8 cellular contexts compared by ENCODE assay signal in the genomic region with DNA sequence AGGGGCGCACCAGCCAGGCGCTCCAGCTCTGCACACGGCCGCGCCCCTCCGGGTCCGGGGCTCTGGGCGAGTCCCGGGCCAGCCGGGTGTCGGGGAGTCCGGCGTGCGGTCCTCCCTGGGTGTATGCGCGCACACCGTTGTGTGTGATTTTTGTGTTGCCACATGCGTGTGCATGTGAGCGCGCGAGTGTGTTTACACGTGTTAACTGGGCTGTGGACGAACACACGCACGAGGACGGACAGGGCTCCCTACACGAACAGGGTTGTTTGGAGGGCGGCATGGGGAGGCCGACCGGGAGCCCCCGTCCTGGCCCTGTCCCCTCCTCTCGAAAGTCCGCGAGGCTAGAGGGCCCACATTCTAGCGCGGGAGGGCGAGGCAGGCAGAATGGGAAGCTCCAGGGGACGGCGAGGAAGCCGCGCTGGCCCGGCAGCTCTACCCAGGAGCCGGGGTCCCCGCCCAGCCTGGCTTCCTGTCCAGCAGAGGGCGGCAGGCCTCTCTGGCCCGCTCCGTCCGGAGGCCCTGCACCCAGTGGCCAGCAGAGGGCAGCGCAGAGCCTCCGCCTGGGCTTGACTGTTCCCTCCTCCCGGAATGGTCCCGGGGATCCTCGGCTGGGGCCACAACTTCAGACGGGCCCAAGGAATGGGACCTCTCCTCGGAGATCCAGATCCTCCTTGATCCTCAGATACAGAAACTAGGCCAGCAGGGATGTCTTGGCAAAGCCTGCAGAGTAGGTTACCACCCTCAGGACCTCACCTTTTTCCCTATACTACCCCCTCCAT. TPM values are rescaled to one million over a fixed set of nuclear protein-coding genes. Genes with fewer than 3 reads are reported as not detected.
A peak's percentile ranks its signal among the peaks of the same experiment; 100 is the strongest.
DNase-seq lines count a peak whose midpoint lies in the region; ATAC-seq and TF ChIP-seq lines count a peak whose summit lies in the region.

No MANE protein-coding gene starts in this region.

- H3K27me3 Mint-ChIP-seq in activated T-helper 1 cell treated with anti-CD3 and anti-CD28 coated beads, Interleukin-12 subunit alpha, Interleukin-12 subunit beta, Interleukin-2, Interleukin-4 antibody, amounts not matched to agents 30 ng/mL and 10 ng/mL and 1 ng/mL, durations not matched to agents 14 hours and 24 hours and 36 hours (ENCODE audit: insufficient read depth) = peaks cover 57% of the 10 kb centered on the region
- H3K27me3 Mint-ChIP-seq in naive thymus-derived CD8-positive, alpha-beta T cell = peaks cover 23 to 71% (median 43%) of the 10 kb centered on the region in 5 donors
- peaks cover 61 to 81% of the 10 kb centered on the region in 2 donors for H3K27me3 Mint-ChIP-seq in stimulated activated naive B cell treated with anti-CD40 and anti-IgM and Interleukin-4, amounts not matched to agents 10 μg/mL and 1 μg/mL and 100 μg/mL, for 72 hours

- TF ChIP-seq CTCF in AG10803 (conservative IDR thresholded peaks at IDR 0.05; ENCODE audit: low read length) = peak; percentile 99

- no peaks in the 10 kb centered on the region for H3K36me3 Mint-ChIP-seq in activated T-helper 1 cell treated with anti-CD3 and anti-CD28 coated beads, Interleukin-12 subunit alpha, Interleukin-12 subunit beta, Interleukin-2, Interleukin-4 antibody, amounts not matched to agents 30 ng/mL and 10 ng/mL and 1 ng/mL, durations not matched to agents 14 hours and 24 hours and 36 hours (ENCODE audit: low read depth)
- no peaks in the 10 kb centered on the region for H3K36me3 Mint-ChIP-seq in naive thymus-derived CD8-positive, alpha-beta T cell
- H3K36me3 Mint-ChIP-seq in stimulated activated naive B cell treated with anti-CD40 and anti-IgM and Interleukin-4, amounts not matched to agents 10 μg/mL and 1 μg/mL and 100 μg/mL, for 72 hours = no peaks in the 10 kb centered on the region

- no peaks in the 10 kb centered on the region for H3K9me3 Mint-ChIP-seq in activated T-helper 1 cell treated with anti-CD3 and anti-CD28 coated beads, Interleukin-12 subunit alpha, Interleukin-12 subunit beta, Interleukin-2, Interleukin-4 antibody, amounts not matched to agents 30 ng/mL and 10 ng/mL and 1 ng/mL, durations not matched to agents 14 hours and 24 hours and 36 hours
- peaks cover 0 to 1% (median 0%) of the 10 kb centered on the region in 9 donors for H3K9me3 Mint-ChIP-seq in naive thymus-derived CD8-positive, alpha-beta T cell
- H3K9me3 Mint-ChIP-seq in stimulated activated naive B cell treated with anti-CD40 and anti-IgM and Interleukin-4, amounts not matched to agents 10 μg/mL and 1 μg/mL and 100 μg/mL, for 72 hours = no peaks in the 10 kb centered on the region

- intact Hi-C loops in activated T-helper 1 cell treated with anti-CD3 and anti-CD28 coated beads, Interleukin-12 subunit alpha, Interleukin-12 subunit beta, Interleukin-2, Interleukin-4 antibody, amounts not matched to agents 30 ng/mL and 10 ng/mL and 1 ng/mL, durations not matched to agents 14 hours and 24 hours and 36 hours (cut with micrococcal nuclease) = no loop called here

- peak; percentile 65 for DNase-seq in AG10803 (ENCODE audit: low read depth)
- DNase-seq in HS-5 (ENCODE audit: low read depth) = peak; percentile 39
- DNase-seq in OCI-M2 (lab: John Stamatoyannopoulos, UW; ENCODE audit: unreplicated experiment) = peak; percentile 53
- DNase-seq in activated T-helper 1 cell treated with anti-CD3 and anti-CD28 coated beads, Interleukin-12 subunit alpha, Interleukin-12 subunit beta, Interleukin-2, Interleukin-4 antibody, amounts not matched to agents 30 ng/mL and 10 ng/mL and 1 ng/mL, durations not matched to agents 14 hours and 24 hours and 36 hours (ENCODE audit: low spot score) = peak; percentile 43
- DNase-seq in fibroblast of peridontal ligament (ENCODE audit: extremely low read depth) = peak; percentile 67
- peak in 9 of 10 donors; percentile 8 to 71 (median 25) for DNase-seq in naive thymus-derived CD8-positive, alpha-beta T cell
- DNase-seq in stimulated activated naive B cell treated with anti-CD40 and anti-IgM and Interleukin-4, amounts not matched to agents 10 μg/mL and 1 μg/mL and 100 μg/mL, for 72 hours = peak; percentile 71

- no peak overlapping the region for H3K4me3 Mint-ChIP-seq in activated T-helper 1 cell treated with anti-CD3 and anti-CD28 coated beads, Interleukin-12 subunit alpha, Interleukin-12 subunit beta, Interleukin-2, Interleukin-4 antibody, amounts not matched to agents 30 ng/mL and 10 ng/mL and 1 ng/mL, durations not matched to agents 14 hours and 24 hours and 36 hours
- peak overlapping the region; percentile 14 to 85 (median 72) for H3K4me3 Mint-ChIP-seq in naive thymus-derived CD8-positive, alpha-beta T cell
- H3K4me3 Mint-ChIP-seq in stimulated activated naive B cell treated with anti-CD40 and anti-IgM and Interleukin-4, amounts not matched to agents 10 μg/mL and 1 μg/mL and 100 μg/mL, for 72 hours = peak overlapping the region; percentile 75 to 76

- H3K27ac Mint-ChIP-seq in activated T-helper 1 cell treated with anti-CD3 and anti-CD28 coated beads, Interleukin-12 subunit alpha, Interleukin-12 subunit beta, Interleukin-2, Interleukin-4 antibody, amounts not matched to agents 30 ng/mL and 10 ng/mL and 1 ng/mL, durations not matched to agents 14 hours and 24 hours and 36 hours = no peak overlapping the region
- H3K27ac Mint-ChIP-seq in naive thymus-derived CD8-positive, alpha-beta T cell = peak overlapping the region in 1 of 10 donors; percentile 83
- H3K27ac Mint-ChIP-seq in stimulated activated naive B cell treated with anti-CD40 and anti-IgM and Interleukin-4, amounts not matched to agents 10 μg/mL and 1 μg/mL and 100 μg/mL, for 72 hours = no peak overlapping the region

- peak; percentile 81 for ATAC-seq in GM18868 (IDR thresholded peaks at IDR 0.05; ENCODE audit: unreplicated experiment)
- peak; percentile 55 to 79 for ATAC-seq in naive thymus-derived CD8-positive, alpha-beta T cell
- ATAC-seq in stimulated activated naive B cell treated with anti-CD40 and anti-IgM and Interleukin-4, amounts not matched to agents 10 μg/mL and 1 μg/mL and 100 μg/mL, for 72 hours (replicated peaks) = peak; percentile 85 to 88

- peak overlapping the region; percentile 49 for H3K4me3 ChIP-seq in AG10803 (ENCODE audit: low read length)

- peaks cover 10% of the 10 kb centered on the region for H3K4me1 Mint-ChIP-seq in activated T-helper 1 cell treated with anti-CD3 and anti-CD28 coated beads, Interleukin-12 subunit alpha, Interleukin-12 subunit beta, Interleukin-2, Interleukin-4 antibody, amounts not matched to agents 30 ng/mL and 10 ng/mL and 1 ng/mL, durations not matched to agents 14 hours and 24 hours and 36 hours (ENCODE audit: low read depth)
- peaks cover 6 to 17% (median 12%) of the 10 kb centered on the region in 4 donors for H3K4me1 Mint-ChIP-seq in naive thymus-derived CD8-positive, alpha-beta T cell
- peaks cover 9 to 14% of the 10 kb centered on the region in 2 donors for H3K4me1 Mint-ChIP-seq in stimulated activated naive B cell treated with anti-CD40 and anti-IgM and Interleukin-4, amounts not matched to agents 10 μg/mL and 1 μg/mL and 100 μg/mL, for 72 hours

- POLR2A ChIA-PET in naive thymus-derived CD8-positive, alpha-beta T cell (lab: Charles Lee) = no interaction called here

RNA-seq across cellular contexts. Expression of a gene that starts 0.6 kb away (rescaled TPM):
- total RNA-seq in activated T-helper 1 cell treated with anti-CD3 and anti-CD28 coated beads, Interleukin-12 subunit alpha, Interleukin-12 subunit beta, Interleukin-2, Interleukin-4 antibody, amounts not matched to agents 30 ng/mL and 10 ng/mL and 1 ng/mL, durations not matched to agents 14 hours and 24 hours and 36 hours = not detected in 2 replicates
- not detected for total RNA-seq in naive thymus-derived CD8-positive, alpha-beta T cell
- polyA plus RNA-seq in naive thymus-derived CD8-positive, alpha-beta T cell = not detected

Comparison
In these comparisons a context has a peak if more than half of its experiments do, and no peak if none do; other contexts are left out.
1. Peak in every context shown above with its lines: DNase-seq, ATAC-seq and H3K4me3 ChIP-seq.